Comparison of ENCODE assay signal across 24 cellular contexts in genomic region chr7:22864301-22864700, GRCh38. TPM values are rescaled to one million over a fixed set of nuclear protein-coding genes. Genes with fewer than 3 reads are reported as not detected.
DNase-seq lines count a peak whose midpoint lies in the region; ATAC-seq, FAIRE-seq and TF ChIP-seq lines count a peak whose summit lies in the region.
"Had no signal": no experiment of that assay in that cellular context is flagged by ENCODE, and none has a peak within 500 bp of the region (broad histone marks: within the 10 kb centered on the region; RNA-seq: fewer than 3 reads in every experiment).

No MANE protein-coding gene starts in this region.

- no peak for ATAC-seq in GM23338
- no peak for ATAC-seq in left ventricle myocardium superior

- intact Hi-C loops in left ventricle myocardium superior (cut with micrococcal nuclease), result no loop called here

- H3K79me2 ChIP-seq in GM23338 (replicated peaks; ENCODE audit: insufficient read depth), result no peaks in the 10 kb centered on the region
- no peaks in the 10 kb centered on the region for H3K79me2 ChIP-seq in keratinocyte (ENCODE audit: control insufficient read depth, insufficient read depth, low read length)

- H3K9me3 ChIP-seq in BLaER1 treated with 17β-estradiol and CSF1 and Interleukin-3, amounts not matched to agents 10 nM and 100 nM (replicated peaks in 1 of 11), result peaks cover 8 to 17% (median 13%) of the 10 kb centered on the region in 11 experiments; a peak in 16 of 22 replicates
- H3K9me3 ChIP-seq in keratinocyte (ENCODE audit: control insufficient read depth, low read depth, low read length), result no peaks in the 10 kb centered on the region
- H3K9me3 ChIP-seq: SJCRH30 had no signal

- H3K36me3 Mint-ChIP-seq in GM23338 (ENCODE audit: low read depth), result peaks cover 48% of the 10 kb centered on the region

- peak overlapping the region in 6 of 11 experiments; percentile 24 to 68 (median 56); a peak in 9 of 22 replicates for H3K27ac ChIP-seq in BLaER1 treated with 17β-estradiol and CSF1 and Interleukin-3, amounts not matched to agents 10 nM and 100 nM
- no peak overlapping the region; the same call in 1 of the 2 replicates for H3K27ac ChIP-seq in GM23338 (ENCODE audit: low read depth)
- H3K27ac ChIP-seq in keratinocyte (ENCODE audit: control insufficient read depth, insufficient read depth, low read length), result peak overlapping the region; percentile 75
- H3K27ac ChIP-seq: HL-60, SJCRH30 had no signal

- H3F3A ChIP-seq in GM23338 (replicated peaks; ENCODE audit: low read depth), result peaks cover 28% of the 10 kb centered on the region

- dilution Hi-C loops in keratinocyte (cut with MboI; ENCODE audit: extremely low pct_ligation_motif_present, low sequenced_read_pairs), result no loop called here

- H2AFZ ChIP-seq in GM23338, result no peak overlapping the region
- no peak overlapping the region for H2AFZ ChIP-seq in keratinocyte (ENCODE audit: control insufficient read depth, low read length)

- H3K4me2 ChIP-seq in BLaER1 treated with 17β-estradiol and CSF1 and Interleukin-3, amounts not matched to agents 10 nM and 100 nM, result peak overlapping the region in 9 of 11 experiments; percentile 25 to 57 (median 43); a peak in 13 of 22 replicates
- H3K4me2 ChIP-seq in GM23338 (no peak overlapping the region), keratinocyte (ENCODE audit: control insufficient read depth, extremely low read depth, insufficient read depth, low read depth, low read length) (no peak overlapping the region)

- H3K27ac Mint-ChIP-seq in GM23338, result 0 out of 2 replicates have a peak overlapping the region, but pooled peaks have one; percentile 39
- H3K27ac Mint-ChIP-seq: IgD-negative memory B cell; T-helper 1 cell treated with Interleukin-12 subunit alpha and Interleukin-12 subunit beta and Interleukin-4 antibody, amounts not matched to agents 30 μg/mL and 1 μg/mL, for 36 hours had no signal

- TF ChIP-seq CTCF in GM23338 (conservative IDR thresholded peaks at IDR 0.05; ENCODE audit: low read depth in 2 of 2) (no peak), keratinocyte (optimal IDR thresholded peaks at IDR 0.05 in 1 of 3, IDR thresholded peaks at IDR 0.05 in 1 of 3, conservative IDR thresholded peaks at IDR 0.05 in 1 of 3; ENCODE audit: extremely low read depth in 1 of 3, insufficient read depth in 2 of 3, low read length in 3 of 3) (no peak)

- FAIRE-seq in keratinocyte (lab: Jason Lieb, UNC), result no peak
- FAIRE-seq: colon, endometrium, kidney had no signal

- H3K9me2 ChIP-seq in GM23338 (ENCODE audit: insufficient read depth), result peaks cover 4% of the 10 kb centered on the region; the same call in 1 of the 2 replicates

- H3K9me1 ChIP-seq in keratinocyte (ENCODE audit: control insufficient read depth, extremely low read depth, insufficient read depth, low read length), result no peaks in the 10 kb centered on the region

- no peaks in the 10 kb centered on the region; the same call in 2 of the 3 replicates for H3K9me3 Mint-ChIP-seq in GM23338
- H3K9me3 Mint-ChIP-seq: activated naive CD4-positive, alpha-beta T cell treated with anti-CD3 and anti-CD28 coated beads, Interleukin-2, amount 50 U/mL, for 24 hours; IgD-negative memory B cell; T-helper 1 cell treated with Interleukin-12 subunit alpha and Interleukin-12 subunit beta and Interleukin-4 antibody, amounts not matched to agents 30 μg/mL and 1 μg/mL, for 36 hours had no signal

- H3K27me3 Mint-ChIP-seq in GM23338 (ENCODE audit: insufficient read depth, low read depth, poor library complexity), result peaks cover 10% of the 10 kb centered on the region
- H3K27me3 Mint-ChIP-seq: activated naive CD4-positive, alpha-beta T cell treated with anti-CD3 and anti-CD28 coated beads, Interleukin-2, amount 50 U/mL, for 24 hours; IgD-negative memory B cell had no signal

- peak overlapping the region in 1 of 11 experiments; percentile 25; a peak in 1 of 22 replicates for H3K9ac ChIP-seq in BLaER1 treated with 17β-estradiol and CSF1 and Interleukin-3, amounts not matched to agents 10 nM and 100 nM
- no peak overlapping the region for H3K9ac ChIP-seq in keratinocyte (ENCODE audit: control insufficient read depth, extremely low read depth, insufficient read depth, low read length)

- H3K27me3 ChIP-seq in BLaER1 treated with 17β-estradiol and CSF1 and Interleukin-3, amounts not matched to agents 10 nM and 100 nM, result no peaks in the 10 kb centered on the region
- H3K27me3 ChIP-seq in GM23338 (ENCODE audit: insufficient read depth) (no peaks in the 10 kb centered on the region), keratinocyte (ENCODE audit: control insufficient read depth, extremely low read depth, insufficient read depth, low read length) (no peaks in the 10 kb centered on the region)
- H3K27me3 ChIP-seq: SJCRH30 had no signal

- DNase-seq in GM23338 (ENCODE audit: low spot score), result no peak
- peak; percentile 21 for DNase-seq in amniotic epithelial cell (ENCODE audit: low read depth)
- DNase-seq in keratinocyte (ENCODE audit: low read depth, low spot score), result no peak
- no peak for DNase-seq in left ventricle myocardium superior
- no peak for DNase-seq in SK-N-DZ (ENCODE audit: low spot score)
- DNase-seq in activated CD4-positive, CD25-positive, alpha-beta regulatory T cell treated with anti-CD3 and anti-CD28 coated beads, Interleukin-2, amount 50 U/mL, for 72 hours, result no peak
- DNase-seq: activated T-cell treated with anti-CD3 and anti-CD28 coated beads, Interleukin-2, amount 50 U/mL, for 48 hours; Calu3; foreskin melanocyte; hypothalamus; kidney; mammary epithelial cell; MV-4-11; NCI-H1694 treated with DMSO at 0.1 percent for 48 hours; NCI-H2227 treated with DMSO at 0.1 percent for 48 hours; PC-3 had no signal

- no peak overlapping the region for H3K4me3 ChIP-seq in BLaER1 treated with 17β-estradiol and CSF1 and Interleukin-3, amounts not matched to agents 10 nM and 100 nM
- H3K4me3 ChIP-seq in GM23338 (no peak overlapping the region), keratinocyte (ENCODE audit: control insufficient read depth in 2 of 3, extremely low read depth in 1 of 3, insufficient read depth in 2 of 3, low read depth in 1 of 3, low read length in 3 of 3) (no peak overlapping the region)
- H3K4me3 ChIP-seq: SJCRH30 had no signal

- H3K4me3 Mint-ChIP-seq in GM23338, result no peak overlapping the region
- H3K4me3 Mint-ChIP-seq: activated naive CD4-positive, alpha-beta T cell treated with anti-CD3 and anti-CD28 coated beads, Interleukin-2, amount 50 U/mL, for 24 hours; IgD-negative memory B cell; T-helper 1 cell treated with Interleukin-12 subunit alpha and Interleukin-12 subunit beta and Interleukin-4 antibody, amounts not matched to agents 30 μg/mL and 1 μg/mL, for 36 hours had no signal

- peaks cover 24% of the 10 kb centered on the region for H3K4me1 Mint-ChIP-seq in GM23338

- H3K36me3 ChIP-seq in BLaER1 treated with 17β-estradiol and CSF1 and Interleukin-3, amounts not matched to agents 10 nM and 100 nM, result peaks cover 15 to 56% (median 47%) of the 10 kb centered on the region in 11 experiments
- H3K36me3 ChIP-seq in GM23338 (ENCODE audit: insufficient read depth) (peaks cover 8% of the 10 kb centered on the region; the same call in 1 of the 2 replicates), keratinocyte (ENCODE audit: control insufficient read depth in 2 of 2, extremely low read depth in 1 of 2, insufficient read depth in 2 of 2, low read length in 2 of 2) (peaks cover 10 to 13% of the 10 kb centered on the region in 2 experiments)

- peaks cover 0 to 9% (median 0%) of the 10 kb centered on the region in 11 experiments; a peak in 4 of 22 replicates for H4K20me1 ChIP-seq in BLaER1 treated with 17β-estradiol and CSF1 and Interleukin-3, amounts not matched to agents 10 nM and 100 nM
- no peaks in the 10 kb centered on the region for H4K20me1 ChIP-seq in GM23338 (replicated peaks; ENCODE audit: insufficient read depth)
- H4K20me1 ChIP-seq in keratinocyte (ENCODE audit: control insufficient read depth, extremely low read depth, insufficient read depth, low read length), result no peaks in the 10 kb centered on the region

- H3K4me1 ChIP-seq in BLaER1 treated with 17β-estradiol and CSF1 and Interleukin-3, amounts not matched to agents 10 nM and 100 nM, result peaks cover 29 to 59% (median 48%) of the 10 kb centered on the region in 10 experiments
- H3K4me1 ChIP-seq in GM23338 (ENCODE audit: insufficient read depth) (peaks cover 7% of the 10 kb centered on the region), keratinocyte (ENCODE audit: control insufficient read depth, extremely low read depth, insufficient read depth, low read length) (peaks cover 28% of the 10 kb centered on the region)
- H3K4me1 ChIP-seq: SJCRH30 had no signal

TF ChIP-seq in GM23338, 12 proteins besides CTCF, POLR2A, EP300 and RAD21:
- 0 out of 2 replicates have a peak, but pooled peaks have one; percentile 15 for TF ChIP-seq POLR2AphosphoS5 (IDR thresholded peaks at IDR 0.05; ENCODE audit: low read depth)
- TF ChIP-seq CREB1 (CRISPR knock-in tag; IDR thresholded peaks at IDR 0.05; ENCODE audit: low read depth), result no peak

RNA-seq across cellular contexts. Expression of gene TOMM7, which starts 41.7 kb away (rescaled TPM):
- total RNA-seq in GM23338 (2014; rRNA removed; shearing (Covaris generic)), result 131 and 164 TPM in 2 replicates
- polyA plus RNA-seq in GM23338 (2016; fragmentation: Nextera tagmentation; extraction: Ambion mirVana) (791 and 920 TPM in 2 replicates), keratinocyte (219 to 1,492 TPM (median 1,291 TPM) in 3 replicates)
- 1,072 TPM for polyA plus RNA-seq in keratinocyte (2011; ENCODE audit: low read depth)
- 405 and 430 TPM in 2 replicates for polyA plus RNA-seq in keratinocyte (2011; cell fraction: cytosol; rRNA removed)
- 121 and 150 TPM in 2 replicates for polyA plus RNA-seq in keratinocyte (2011; cell fraction: nucleus; rRNA removed)
- polyA plus RNA-seq in keratinocyte (2012; ENCODE audit: low replicate concordance), result 605 and 921 TPM in 2 replicates
- polyA minus RNA-seq in keratinocyte, result 47.5 to 168 TPM (median 67.3 TPM) in 3 replicates
- polyA minus RNA-seq in keratinocyte (2011; cell fraction: cytosol; rRNA and poly(A)+ RNA removed), result 91.3 TPM
- 32.2 and 61.0 TPM in 2 replicates for polyA minus RNA-seq in keratinocyte (2011; cell fraction: nucleus; rRNA and poly(A)+ RNA removed)
- total RNA-seq in left ventricle myocardium superior, result 563 TPM
- 108 TPM in 2 replicates for polyA plus RNA-seq in SK-N-DZ (2014; cell fraction: cytosol; rRNA removed)
- 94.8 and 174 TPM in 2 replicates for polyA plus RNA-seq in SK-N-DZ (2014; cell fraction: nucleus; rRNA removed)

Comparison
In these comparisons a context has a peak if more than half of its experiments do, and no peak if none do; other contexts are left out.
1. H3K4me2 ChIP-seq: peak in BLaER1 treated with 17β-estradiol and CSF1 and Interleukin-3, amounts not matched to agents 10 nM and 100 nM (9 of 11); none in GM23338 (single experiment) and keratinocyte (single experiment).